ENCODE assay signal across 9 cellular contexts in the genomic region with DNA sequence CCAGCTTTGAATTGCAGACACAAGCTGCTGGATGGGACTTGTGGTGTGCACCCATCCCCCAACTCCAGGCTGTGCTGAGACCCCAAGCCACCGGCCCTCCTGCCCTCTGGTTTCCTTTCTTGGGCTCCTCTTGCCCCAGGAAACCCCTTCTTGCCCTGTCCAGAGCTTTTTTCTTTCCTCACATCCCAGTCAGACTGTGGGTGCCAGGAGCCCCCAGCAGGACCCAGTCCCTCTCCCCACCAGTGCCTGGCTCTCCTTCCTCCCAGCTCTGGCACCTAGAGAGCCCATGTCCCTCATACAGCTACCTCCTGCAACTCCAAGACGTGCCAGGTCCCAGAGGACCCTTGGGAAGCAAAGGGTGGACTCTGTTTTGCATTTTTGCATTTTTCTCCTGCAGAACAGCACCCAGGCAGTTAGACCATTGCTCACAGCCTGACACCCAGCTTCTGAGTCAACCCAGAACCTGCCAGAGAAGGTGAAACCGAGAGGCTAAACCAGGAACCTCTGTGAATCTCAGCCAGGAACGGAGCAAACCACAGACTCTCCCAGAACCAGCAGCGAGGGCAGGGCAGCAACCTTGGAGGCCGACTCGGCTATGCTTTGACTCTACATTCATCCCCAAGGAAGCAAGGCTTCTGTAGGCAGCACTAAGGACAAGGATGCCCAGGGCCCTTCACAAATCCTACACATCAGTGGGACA.
DNase-seq lines count a peak whose midpoint lies in the region; ATAC-seq, FAIRE-seq and TF ChIP-seq lines count a peak whose summit lies in the region.
"Had no signal": no experiment of that assay in that cellular context is flagged by ENCODE, and none has a peak within 500 bp of the region (broad histone marks: within the 10 kb centered on the region; RNA-seq: fewer than 3 reads in every experiment).

No MANE protein-coding gene starts in this region.

- peak overlapping the region in 1 of 3 experiments; percentile 21; a peak in 1 of 6 replicates for H3K4me3 ChIP-seq in HepG2 (replicated peaks in 1 of 3; ENCODE audit: insufficient read depth in 1 of 3, low read depth in 2 of 3, low read length in 3 of 3)
- no peak overlapping the region for H3K4me3 ChIP-seq in foreskin fibroblast (ENCODE audit: low read depth in 1 of 2, low read length in 2 of 2)
- H3K4me3 ChIP-seq in BE2C (ENCODE audit: low read depth, low read length): no peak overlapping the region
- H3K4me3 ChIP-seq: right lobe of liver had no signal

- POLR2A ChIA-PET in HepG2 (lab: Yijun Ruan, JAX): no interaction called here

- peak; percentile 61 for DNase-seq in GM13977 (ENCODE audit: low spot score)
- no peak for DNase-seq in HepG2 (ENCODE audit: low spot score)
- DNase-seq in foreskin fibroblast: no peak
- no peak for DNase-seq in pons (ENCODE audit: low spot score)
- DNase-seq in dermis blood vessel endothelial cell: no peak
- no peak for DNase-seq in BE2C

- FAIRE-seq in HepG2 (lab: Jason Lieb, UNC): no peak

- no peaks in the 10 kb centered on the region for H4K20me1 ChIP-seq in HepG2 (ENCODE audit: insufficient read depth, low read length)

- BruUV-seq in HepG2 (replicated peaks; lab: Mats Ljungman, UMichigan): no TSS peak

- H3K27ac ChIP-seq in HepG2 (ENCODE audit: extremely low read length, insufficient read depth, low read length): no peak overlapping the region
- H3K27ac ChIP-seq: right lobe of liver had no signal

- TF ChIP-seq RAD21 in HepG2 (CRISPR knock-in tag; IDR thresholded peaks at IDR 0.05): no peak

- H3K27me3 ChIP-seq in HepG2 (ENCODE audit: control insufficient read depth in 1 of 2, insufficient read depth in 2 of 2, low read length in 2 of 2) (no peaks in the 10 kb centered on the region; a peak in 2 of 5 replicates), BE2C (no peaks in the 10 kb centered on the region)
- H3K27me3 ChIP-seq: right lobe of liver had no signal

- peak; percentile 91 for ATAC-seq in GM21717 (IDR thresholded peaks at IDR 0.05; ENCODE audit: unreplicated experiment)
- ATAC-seq in HepG2: peak; percentile 27
- ATAC-seq: right lobe of liver had no signal

- peaks cover 14% of the 10 kb centered on the region for H3K27me3 Mint-ChIP-seq in T-helper 1 cell treated with Interleukin-12 subunit alpha and Interleukin-12 subunit beta and Interleukin-4 antibody, amounts not matched to agents 30 μg/mL and 1 μg/mL, for 36 hours (ENCODE audit: low read depth)

- H3K9me3 Mint-ChIP-seq in T-helper 1 cell treated with Interleukin-12 subunit alpha and Interleukin-12 subunit beta and Interleukin-4 antibody, amounts not matched to agents 30 μg/mL and 1 μg/mL, for 36 hours: no peaks in the 10 kb centered on the region

- intact Hi-C loops in HepG2 (cut with micrococcal nuclease; ENCODE audit: unreplicated experiment): no loop called here

- H3K4me1 Mint-ChIP-seq in T-helper 1 cell treated with Interleukin-12 subunit alpha and Interleukin-12 subunit beta and Interleukin-4 antibody, amounts not matched to agents 30 μg/mL and 1 μg/mL, for 36 hours (ENCODE audit: low read depth): peaks cover 34% of the 10 kb centered on the region

- no peaks in the 10 kb centered on the region for H3K9me3 ChIP-seq in HepG2 (ENCODE audit: low read length)
- H3K9me3 ChIP-seq in BE2C: no peaks in the 10 kb centered on the region
- H3K9me3 ChIP-seq: right lobe of liver had no signal

- H3K4me2 ChIP-seq in HepG2 (ENCODE audit: low read depth, low read length): peak overlapping the region; percentile 67

- no peak overlapping the region for H2AFZ ChIP-seq in HepG2 (ENCODE audit: low read length)

- no peak for TF ChIP-seq CTCF in GM13977 (IDR thresholded peaks at IDR 0.05; ENCODE audit: extremely low read depth, insufficient read depth, missing control alignments)
- no peak for TF ChIP-seq CTCF in HepG2 (CRISPR knock-in tag; IDR thresholded peaks at IDR 0.05)
- no peak for TF ChIP-seq CTCF in foreskin fibroblast (IDR thresholded peaks at IDR 0.05; ENCODE audit: low read depth, low read length)
- no peak for TF ChIP-seq CTCF in BE2C (IDR thresholded peaks at IDR 0.05; ENCODE audit: low read depth, low read length)

- 13% methylated on average over 7 of the region's 7 CpGs for WGBS in HepG2 (ENCODE audit: low lambda C conversion rate)

- peak overlapping the region; percentile 64 for H3K4me3 Mint-ChIP-seq in T-helper 1 cell treated with Interleukin-12 subunit alpha and Interleukin-12 subunit beta and Interleukin-4 antibody, amounts not matched to agents 30 μg/mL and 1 μg/mL, for 36 hours

- CTCF ChIA-PET in HepG2 (lab: Yijun Ruan, JAX; ENCODE audit: low intra/inter-chr PET ratio, low total read pairs): no interaction called here

- H3K36me3 Mint-ChIP-seq in T-helper 1 cell treated with Interleukin-12 subunit alpha and Interleukin-12 subunit beta and Interleukin-4 antibody, amounts not matched to agents 30 μg/mL and 1 μg/mL, for 36 hours (ENCODE audit: low read depth): no peaks in the 10 kb centered on the region

- in situ Hi-C loops in GM13977 (cut with MboI; ENCODE audit: low pct_unique_long_range_greater_than_20kb, low sequenced_read_pairs, unreplicated experiment): no loop called here
- in situ Hi-C loops in HepG2 (cut with HindIII; ENCODE audit: extremely low pct_ligation_motif_present, low pct_unique_long_range_greater_than_20kb): loop anchor here (25.0 kb wide), 1 partner anchor 176 kb away; no protein-coding TSS in a partner anchor

- TF ChIP-seq POLR2A in HepG2 (IDR thresholded peaks at IDR 0.05; ENCODE audit: insufficient read depth in 1 of 2, low read depth in 2 of 2, low read length in 2 of 2): no peak

- H3K9ac ChIP-seq in HepG2 (ENCODE audit: insufficient read depth, low read depth, low read length): no peak overlapping the region

- H3K27ac Mint-ChIP-seq in T-helper 1 cell treated with Interleukin-12 subunit alpha and Interleukin-12 subunit beta and Interleukin-4 antibody, amounts not matched to agents 30 μg/mL and 1 μg/mL, for 36 hours: peak overlapping the region; percentile 70

- H3K4me1 ChIP-seq in HepG2 (ENCODE audit: insufficient read depth, low read length) (peaks cover 29% of the 10 kb centered on the region), BE2C (no peaks in the 10 kb centered on the region)

- no peak for TF ChIP-seq EP300 in HepG2 (IDR thresholded peaks at IDR 0.05; ENCODE audit: low read depth in 2 of 2, low read length in 2 of 2)
- no peak for TF ChIP-seq EP300 in HepG2 (CRISPR knock-in tag; IDR thresholded peaks at IDR 0.05; ENCODE audit: borderline replicate concordance)

- H3K79me2 ChIP-seq in HepG2 (ENCODE audit: insufficient read depth, low read length): no peaks in the 10 kb centered on the region

- H3K36me3 ChIP-seq in HepG2 (replicated peaks in 1 of 2; ENCODE audit: control insufficient read depth in 1 of 2, insufficient read depth in 2 of 2, low read length in 2 of 2) (no peaks in the 10 kb centered on the region), BE2C (no peaks in the 10 kb centered on the region)
- H3K36me3 ChIP-seq: right lobe of liver had no signal

TF ChIP-seq in HepG2, 621 proteins besides CTCF, POLR2A, EP300 and RAD21:
- no peak for TF ChIP-seq MXI1 (IDR thresholded peaks at IDR 0.05; ENCODE audit: borderline replicate concordance, low read depth, low read length)
- no peak for TF ChIP-seq ZEB1 (IDR thresholded peaks at IDR 0.05; ENCODE audit: insufficient replicate concordance, low read depth)
- no peak for TF ChIP-seq CHD2 (IDR thresholded peaks at IDR 0.05; ENCODE audit: low read depth, low read length)
